2 cellular contexts compared by ENCODE assay signal in the genomic region with DNA sequence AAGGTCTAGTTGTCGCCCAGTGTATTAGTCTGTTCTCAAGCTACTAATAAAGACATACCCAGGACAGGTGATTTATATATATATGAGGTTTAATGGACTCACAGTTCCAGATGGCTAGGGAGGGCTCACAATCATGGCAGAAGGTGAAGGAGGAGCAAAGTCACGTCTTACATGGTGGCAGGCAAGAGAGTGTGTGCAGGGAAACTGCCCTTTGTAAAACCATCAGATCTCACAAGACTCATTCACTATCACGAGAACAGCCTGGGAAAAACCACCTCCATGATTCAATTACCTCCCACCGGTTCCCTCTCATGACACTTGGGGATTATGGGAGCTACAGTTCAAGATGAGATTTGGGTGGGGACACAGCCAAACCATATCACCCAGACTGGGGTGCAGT.
TF ChIP-seq lines count a peak whose summit lies in the region.

No MANE protein-coding gene starts in this region.

TF ChIP-seq in K562, 482 proteins besides CTCF, POLR2A, EP300 and RAD21:
- TF ChIP-seq ZNF431 (CRISPR knock-in tag; IDR thresholded peaks at IDR 0.05), result peak; percentile 53; the same call in 1 of the 2 replicates
TF ChIP-seq in K562: peak in this region for 1; not testable (repeated sequence) for 481.

TF ChIP-seq in HepG2, 621 proteins besides CTCF, POLR2A, EP300 and RAD21:
- peak; percentile 85; the same call in 1 of the 2 replicates for TF ChIP-seq ZNF430 (CRISPR knock-in tag; IDR thresholded peaks at IDR 0.05)
